Comparison of ENCODE assay signal across 14 cellular contexts in genomic region chr2:21924640-21925285, GRCh38.
DNase-seq lines count a peak whose midpoint lies in the region; ATAC-seq and TF ChIP-seq lines count a peak whose summit lies in the region.
"Had no signal": no experiment of that assay in that cellular context is flagged by ENCODE, and none has a peak within 500 bp of the region (broad histone marks: within the 10 kb centered on the region; RNA-seq: fewer than 3 reads in every experiment).

No MANE protein-coding gene starts in this region.

- H3K4me1 Mint-ChIP-seq in Caco-2 (ENCODE audit: low read depth, unreplicated experiment), result no peaks in the 10 kb centered on the region
- no peaks in the 10 kb centered on the region for H3K4me1 Mint-ChIP-seq in H9

- H3K14ac ChIP-seq in H9 (ENCODE audit: insufficient read depth, low read length), result no peak overlapping the region

- H4K20me1 ChIP-seq in H9 (ENCODE audit: control insufficient read depth, insufficient read depth, insufficient read length), result no peaks in the 10 kb centered on the region

- H3K27me3 ChIP-seq in Caco-2 (replicated peaks; ENCODE audit: control insufficient read depth, insufficient read depth, low read length) (no peaks in the 10 kb centered on the region), tibial nerve (no peaks in the 10 kb centered on the region), H9 (ENCODE audit: insufficient read depth, low read length) (no peaks in the 10 kb centered on the region)
- H3K27me3 ChIP-seq: neutrophil, Peyer's patch, tibial artery had no signal

- H2AK5ac ChIP-seq in H9 (ENCODE audit: insufficient read length, low read length), result no peak overlapping the region

- POLR2A ChIA-PET in Caco-2 (lab: Charles Lee), result no interaction called here

- no peak overlapping the region for H3K4me3 ChIP-seq in GM12865 (ENCODE audit: low read depth, low read length)
- H3K4me3 ChIP-seq in Caco-2 (ENCODE audit: low read depth, low read length), result no peak overlapping the region
- H3K4me3 ChIP-seq in tibial nerve, result no peak overlapping the region
- H3K4me3 ChIP-seq: Peyer's patch, tibial artery had no signal

- H2BK15ac ChIP-seq in H9 (ENCODE audit: low read depth, low read length), result no peak overlapping the region

- no peaks in the 10 kb centered on the region for H3K36me3 Mint-ChIP-seq in Caco-2 (ENCODE audit: insufficient read depth, unreplicated experiment)
- H3K36me3 Mint-ChIP-seq in H9 (ENCODE audit: insufficient read depth in 1 of 3, low read depth in 3 of 3), result peaks cover 3 to 9% (median 6%) of the 10 kb centered on the region in 3 experiments; a peak in 5 of 7 replicates

- no TSS peak for BruUV-seq in Caco-2 (replicated peaks; lab: Mats Ljungman, UMichigan)

- no peak overlapping the region for H3K27ac Mint-ChIP-seq in Caco-2 (ENCODE audit: unreplicated experiment)
- H3K27ac Mint-ChIP-seq in H9, result no peak overlapping the region

- ATAC-seq in GM19468 (IDR thresholded peaks at IDR 0.05; ENCODE audit: extremely low read depth, unreplicated experiment) (peak; percentile 76), HG02870 (IDR thresholded peaks at IDR 0.05; ENCODE audit: unreplicated experiment) (peak; percentile 93), HG03469 (IDR thresholded peaks at IDR 0.05; ENCODE audit: unreplicated experiment) (peak; percentile 76)

- no peak overlapping the region for H2AFZ ChIP-seq in H9 (ENCODE audit: low read length)

- H3K27ac ChIP-seq in tibial nerve (no peak overlapping the region), H9 (ENCODE audit: insufficient read length, low read depth, low read length) (no peak overlapping the region)
- H3K27ac ChIP-seq: neutrophil, Peyer's patch, tibial artery had no signal

- no peak overlapping the region for H2BK120ac ChIP-seq in H9 (ENCODE audit: low read depth, low read length, poor library complexity, severe bottlenecking)

- TF ChIP-seq POLR2A in tibial nerve (IDR thresholded peaks at IDR 0.05), result no peak

- DNase-seq in GM12865 (ENCODE audit: low read depth) (peak; percentile 28), hepatic stellate cell (ENCODE audit: low spot score) (no peak), Caco-2 (no peak), tibial nerve (ENCODE audit: low spot score in 2 of 2) (no peak), H9 (no peak)
- DNase-seq: activated naive CD4-positive, alpha-beta T cell treated with anti-CD3 and anti-CD28 coated beads, Interleukin-2, amount 50 U/mL, for 16 hours; H7; hypothalamus; Peyer's patch; tibial artery had no signal

- H3K9ac ChIP-seq in H9 (ENCODE audit: extremely low read depth, insufficient read length, low read length), result no peak overlapping the region

- no peaks in the 10 kb centered on the region for H3K9me3 ChIP-seq in Caco-2
- peaks cover 0 to 22% (median 4%) of the 10 kb centered on the region in 4 donors for H3K9me3 ChIP-seq in tibial nerve
- no peaks in the 10 kb centered on the region for H3K9me3 ChIP-seq in H9 (ENCODE audit: control insufficient read depth, low read depth, low read length)
- H3K9me3 ChIP-seq: neutrophil had no signal

- no peak overlapping the region for H3K18ac ChIP-seq in H9 (ENCODE audit: insufficient read length, low read depth, low read length)

- no peak overlapping the region for H4K8ac ChIP-seq in H9 (replicated peaks; ENCODE audit: insufficient read length, low read depth, low read length)

- no peaks in the 10 kb centered on the region for H3K27me3 Mint-ChIP-seq in Caco-2 (ENCODE audit: insufficient read depth, unreplicated experiment)
- H3K27me3 Mint-ChIP-seq in H9 (ENCODE audit: low read depth), result no peaks in the 10 kb centered on the region

- no peak overlapping the region for H4K91ac ChIP-seq in H9 (ENCODE audit: insufficient read length, low read depth, low read length)

- H3K4me3 Mint-ChIP-seq in Caco-2 (ENCODE audit: unreplicated experiment), result no peak overlapping the region
- no peak overlapping the region for H3K4me3 Mint-ChIP-seq in H9

- H3K56ac ChIP-seq in H9 (ENCODE audit: insufficient read length, low read depth, low read length), result no peak overlapping the region

- H3K4me2 ChIP-seq in H9 (ENCODE audit: insufficient read depth, insufficient read length, low read length), result no peak overlapping the region

- 79 to 81% methylated on average over 2 of the region's 2 CpGs for WGBS in tibial nerve, 2 donors
- WGBS in H9 (ENCODE audit: extremely low coverage, insufficient read length, low lambda C conversion rate), result no CpG with 5 or more reads among the region's 2 CpGs

- H3K36me3 ChIP-seq in Caco-2 (ENCODE audit: control insufficient read depth, insufficient read depth, low read length) (no peaks in the 10 kb centered on the region), tibial nerve (no peaks in the 10 kb centered on the region)
- H3K36me3 ChIP-seq: neutrophil, Peyer's patch, tibial artery had no signal

- H3K9me3 Mint-ChIP-seq in Caco-2 (ENCODE audit: unreplicated experiment) (peaks cover 10% of the 10 kb centered on the region), H9 (peaks cover 6 to 13% of the 10 kb centered on the region in 2 experiments)

- no peaks in the 10 kb centered on the region for H3K4me1 ChIP-seq in Caco-2
- no peaks in the 10 kb centered on the region for H3K4me1 ChIP-seq in tibial nerve
- H3K4me1 ChIP-seq in H9 (ENCODE audit: insufficient read depth, low read length), result no peaks in the 10 kb centered on the region
- H3K4me1 ChIP-seq: Peyer's patch, tibial artery had no signal

- TF ChIP-seq EP300 in tibial nerve (IDR thresholded peaks at IDR 0.05), result no peak

- no peak overlapping the region for H4K5ac ChIP-seq in H9 (ENCODE audit: insufficient read length, low read depth, low read length)

- CTCF ChIA-PET in Caco-2 (lab: Charles Lee), result no interaction called here

- H3K23ac ChIP-seq in H9 (ENCODE audit: insufficient read length, low read depth, low read length), result no peak overlapping the region

- no peak overlapping the region for H2BK12ac ChIP-seq in H9 (ENCODE audit: insufficient read length, low read depth, low read length)

- intact Hi-C loops in Caco-2 (cut with micrococcal nuclease; ENCODE audit: unreplicated experiment), result loop anchor here (10.0 kb wide), 1 partner anchor 200 kb away; no protein-coding TSS in a partner anchor

- no peak overlapping the region for H3K4ac ChIP-seq in H9 (ENCODE audit: low read depth, low read length)

- TF ChIP-seq CTCF in GM12865 (IDR thresholded peaks at IDR 0.05; ENCODE audit: insufficient read depth, low read depth, low read length, missing control alignments) (no peak), Caco-2 (IDR thresholded peaks at IDR 0.05; ENCODE audit: insufficient read depth in 1 of 2, low read depth in 1 of 2, low read length in 1 of 2, severe bottlenecking in 1 of 2, unreplicated experiment in 1 of 2) (no peak), tibial nerve (IDR thresholded peaks at IDR 0.05) (no peak), H9 (conservative IDR thresholded peaks at IDR 0.05) (no peak)

- no peak overlapping the region for H3T11ph ChIP-seq in H9 (ENCODE audit: low read length)

- H3K79me2 ChIP-seq in H9 (ENCODE audit: insufficient read depth, low read length), result no peaks in the 10 kb centered on the region

- no peaks in the 10 kb centered on the region for H3K23me2 ChIP-seq in H9 (ENCODE audit: insufficient read length, low read depth, low read length, poor library complexity, severe bottlenecking)

- no peaks in the 10 kb centered on the region for H3K79me1 ChIP-seq in H9 (ENCODE audit: insufficient read depth, low read depth, low read length, poor library complexity, severe bottlenecking)

- H2BK20ac ChIP-seq in H9 (ENCODE audit: low read depth, low read length, poor library complexity, severe bottlenecking), result no peak overlapping the region

- H2BK5ac ChIP-seq in H9 (ENCODE audit: insufficient read length, low read length), result no peak overlapping the region
